Comparison of ENCODE assay signal across 1 cellular context in genomic region chr3:161322781-161323568, GRCh38.
TF ChIP-seq lines count a peak whose summit lies in the region.

No MANE protein-coding gene starts in this region.

TF ChIP-seq in HepG2, 621 proteins besides CTCF, POLR2A, EP300 and RAD21 (continued from another document and continues in another):
- no peak for TF ChIP-seq TMF1 (CRISPR knock-in tag; IDR thresholded peaks at IDR 0.05; ENCODE audit: low read depth)
- no peak for TF ChIP-seq SNAPC5 (CRISPR knock-in tag; IDR thresholded peaks at IDR 0.05; ENCODE audit: borderline replicate concordance)
- TF ChIP-seq NFIB (CRISPR knock-in tag; IDR thresholded peaks at IDR 0.05; ENCODE audit: borderline replicate concordance) = no peak
- no peak for TF ChIP-seq ZNF383 (CRISPR knock-in tag; IDR thresholded peaks at IDR 0.05; ENCODE audit: borderline replicate concordance)
- no peak for TF ChIP-seq SATB2 (CRISPR knock-in tag; IDR thresholded peaks at IDR 0.05)
- no peak for TF ChIP-seq ERF (CRISPR knock-in tag; IDR thresholded peaks at IDR 0.05)
- TF ChIP-seq ZNF34 (CRISPR knock-in tag; IDR thresholded peaks at IDR 0.05; ENCODE audit: borderline replicate concordance) = no peak
- TF ChIP-seq ZSCAN21 (CRISPR knock-in tag; IDR thresholded peaks at IDR 0.05; ENCODE audit: borderline replicate concordance) = no peak
- no peak for TF ChIP-seq ZNF766 (CRISPR knock-in tag; IDR thresholded peaks at IDR 0.05; ENCODE audit: borderline replicate concordance)
- TF ChIP-seq ZNF773 (CRISPR knock-in tag; IDR thresholded peaks at IDR 0.05; ENCODE audit: borderline replicate concordance) = no peak
- no peak for TF ChIP-seq TBL1XR1 (IDR thresholded peaks at IDR 0.05; ENCODE audit: borderline replicate concordance, low read length, partially characterized antibody)
- TF ChIP-seq ZNF281 (CRISPR knock-in tag; IDR thresholded peaks at IDR 0.05; ENCODE audit: borderline replicate concordance) = no peak
- TF ChIP-seq CEBPB (IDR thresholded peaks at IDR 0.05; ENCODE audit: borderline replicate concordance, low read depth, low read length) = no peak
- TF ChIP-seq ESRRA (CRISPR knock-in tag; IDR thresholded peaks at IDR 0.05; ENCODE audit: low read depth) = no peak
- no peak for TF ChIP-seq FOSL1 (CRISPR knock-in tag; IDR thresholded peaks at IDR 0.05; ENCODE audit: borderline replicate concordance)
- TF ChIP-seq ZNF747 (CRISPR knock-in tag; IDR thresholded peaks at IDR 0.05; ENCODE audit: borderline replicate concordance) = no peak
- no peak for TF ChIP-seq YY1 (IDR thresholded peaks at IDR 0.05; ENCODE audit: insufficient read depth, insufficient replicate concordance, low read depth, low read length)
- TF ChIP-seq ZNF782 (CRISPR knock-in tag; IDR thresholded peaks at IDR 0.05; ENCODE audit: borderline replicate concordance) = no peak
- TF ChIP-seq NFE2L1 (CRISPR knock-in tag; IDR thresholded peaks at IDR 0.05; ENCODE audit: borderline replicate concordance) = no peak
- TF ChIP-seq ZKSCAN1 (IDR thresholded peaks at IDR 0.05; ENCODE audit: low read length) = no peak
- no peak for TF ChIP-seq ATF6 (CRISPR knock-in tag; conservative IDR thresholded peaks at IDR 0.05)
- no peak for TF ChIP-seq ZNF264 (CRISPR knock-in tag; IDR thresholded peaks at IDR 0.05)
- TF ChIP-seq GRHL1 (CRISPR knock-in tag; conservative IDR thresholded peaks at IDR 0.05) = no peak
- no peak for TF ChIP-seq ZNF672 (CRISPR knock-in tag; IDR thresholded peaks at IDR 0.05)
- no peak for TF ChIP-seq ZNF460 (CRISPR knock-in tag; IDR thresholded peaks at IDR 0.05; ENCODE audit: borderline replicate concordance)
- no peak for TF ChIP-seq SSRP1 (CRISPR knock-in tag; IDR thresholded peaks at IDR 0.05)
- no peak for TF ChIP-seq SNAPC4 (CRISPR knock-in tag; IDR thresholded peaks at IDR 0.05)
- no peak for TF ChIP-seq TIGD3 (CRISPR knock-in tag; IDR thresholded peaks at IDR 0.05; ENCODE audit: borderline replicate concordance)
- TF ChIP-seq STAT5B (CRISPR knock-in tag; IDR thresholded peaks at IDR 0.05) = no peak
- TF ChIP-seq ZHX2 (IDR thresholded peaks at IDR 0.05; ENCODE audit: low read depth) = no peak
- TF ChIP-seq ZHX2 (CRISPR knock-in tag; IDR thresholded peaks at IDR 0.05; ENCODE audit: borderline replicate concordance) = no peak
- no peak for TF ChIP-seq ZNF790 (CRISPR knock-in tag; IDR thresholded peaks at IDR 0.05; ENCODE audit: borderline replicate concordance)
- TF ChIP-seq MIER3 (CRISPR knock-in tag; IDR thresholded peaks at IDR 0.05; ENCODE audit: borderline replicate concordance) = no peak; the same call in 1 of the 2 replicates
- TF ChIP-seq KMT2B (CRISPR knock-in tag; IDR thresholded peaks at IDR 0.05) = no peak
- TF ChIP-seq FOXP4 (CRISPR knock-in tag; IDR thresholded peaks at IDR 0.05) = peak; percentile 89
- TF ChIP-seq CEBPG (CRISPR knock-in tag; IDR thresholded peaks at IDR 0.05) = peak; percentile 62
- TF ChIP-seq ZNF180 (CRISPR knock-in tag; IDR thresholded peaks at IDR 0.05; ENCODE audit: borderline replicate concordance, low read depth) = no peak
- no peak for TF ChIP-seq ZNF704 (CRISPR knock-in tag; IDR thresholded peaks at IDR 0.05; ENCODE audit: borderline replicate concordance)
